27 cellular contexts compared by ENCODE assay signal in the genomic region with DNA sequence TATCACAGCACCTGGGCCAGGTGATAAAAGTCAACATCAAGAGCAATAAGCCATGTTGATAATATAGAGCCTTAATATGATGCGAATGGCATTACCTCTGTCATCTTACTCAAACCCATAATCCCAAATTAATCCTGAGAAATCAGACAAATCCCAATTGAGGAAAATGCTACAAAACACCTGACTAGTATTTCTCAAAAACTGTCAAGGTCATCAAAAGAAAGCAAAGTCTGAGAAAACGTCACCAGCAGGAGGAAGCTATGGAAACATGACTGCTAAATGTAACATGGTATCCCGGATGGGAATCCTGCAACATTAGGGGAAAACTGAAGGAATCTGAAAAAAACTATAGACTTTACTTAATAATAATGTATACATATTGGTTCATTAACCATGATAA.
"Had no signal": no experiment of that assay in that cellular context is flagged by ENCODE, and none has a peak within 500 bp of the region (broad histone marks: within the 10 kb centered on the region; RNA-seq: fewer than 3 reads in every experiment).

No MANE protein-coding gene starts in this region.

- DNase-seq: stimulated activated CD4-positive, alpha-beta T cell treated with anti-CD3 and anti-CD28 coated beads, Interleukin-2, amount 100 ng/mL, for 48 hours; stimulated activated CD4-positive, alpha-beta T cell treated with anti-CD3 and anti-CD28 coated beads, Interleukin-4, amount 100 ng/mL, for 1 hour; stimulated activated CD4-positive, alpha-beta T cell treated with anti-CD3 and anti-CD28 coated beads, Interleukin-4, amount 100 ng/mL, for 24 hours; stimulated activated CD4-positive, alpha-beta T cell treated with anti-CD3 and anti-CD28 coated beads, Interleukin-4, amount 100 ng/mL, for 4 hours; stimulated activated CD8-positive, alpha-beta memory T cell treated with anti-CD3 and anti-CD28 coated beads, Interleukin-4, amount 100 ng/mL, for 48 hours; stimulated activated naive B cell treated with anti-CD40 and anti-IgM and Interleukin-4, amounts not matched to agents 10 μg/mL and 1 μg/mL and 100 μg/mL, for 72 hours; stimulated activated naive CD4-positive, alpha-beta T cell; stimulated activated naive CD4-positive, alpha-beta T cell treated with Interleukin-2 at 50 U/mL for 16 hours; stimulated activated naive CD8-positive, alpha-beta T cell treated with anti-CD3 and anti-CD28 coated beads, Interleukin-15, amount 100 ng/mL, for 72 hours; stimulated activated naive CD8-positive, alpha-beta T cell treated with anti-CD3 and anti-CD28 coated beads, Interleukin-15, Interleukin-2, amounts not matched to agents 100 U/mL and 50 U/mL, for 24 hours; stomach; substantia nigra; testis; thyroid gland; tibial artery; transverse colon; trophoblast cell; upper lobe of left lung; upper lobe of right lung; uterus had no signal

- H3K4me1 ChIP-seq: stomach, suprapubic skin, testis, thyroid gland, tibial artery, tibial nerve, transverse colon, upper lobe of right lung, uterus, vagina had no signal

- H3K36me3 ChIP-seq: stomach, suprapubic skin, thoracic aorta, thyroid gland, tibial artery, tibial nerve, transverse colon, upper lobe of left lung, upper lobe of right lung, uterus, vagina had no signal

- H3K27ac ChIP-seq: stomach, suprapubic skin, testis, thoracic aorta, thyroid gland, tibial artery, tibial nerve, transverse colon, upper lobe of left lung, upper lobe of right lung, uterus, vagina had no signal

- H3K4me3 ChIP-seq: stomach, suprapubic skin, testis, thoracic aorta, thyroid gland, tibial artery, tibial nerve, transverse colon, upper lobe of left lung, upper lobe of right lung, uterus, vagina had no signal

- FAIRE-seq: urothelium cell line had no signal

- ATAC-seq: stimulated activated effector memory CD8-positive, alpha-beta T cell treated with anti-CD3 and anti-CD28 coated beads, Interleukin-12 subunit alpha, Interleukin-12 subunit beta, amount 100 ng/mL, for 72 hours; stimulated activated memory B cell treated with anti-CD40 and anti-IgM and Interleukin-4, amounts not matched to agents 10 μg/mL and 1 μg/mL and 100 μg/mL, for 72 hours; stimulated activated naive B cell treated with anti-CD40 and anti-IgM and Interleukin-4, amounts not matched to agents 10 μg/mL and 1 μg/mL and 100 μg/mL, for 72 hours; stimulated activated naive CD8-positive, alpha-beta T cell treated with anti-CD3 and anti-CD28 coated beads, Interleukin-15, amount 100 ng/mL, for 72 hours; stimulated activated naive CD8-positive, alpha-beta T cell treated with anti-CD3 and anti-CD28 coated beads, Interleukin-15, Interleukin-2, amounts not matched to agents 100 U/mL and 50 U/mL, for 24 hours; upper lobe of right lung had no signal

- H3K9me3 ChIP-seq: testis, thyroid gland, transverse colon, upper lobe of left lung, upper lobe of right lung, uterus, vagina had no signal

- H3K27me3 ChIP-seq: stomach, suprapubic skin, testis, thyroid gland, tibial nerve, upper lobe of left lung, upper lobe of right lung, uterus, vagina had no signal
